Comparison of ENCODE assay signal across 24 cellular contexts in genomic region chr1:230139741-230140140, GRCh38.
DNase-seq lines count a peak whose midpoint lies in the region; TF ChIP-seq lines count a peak whose summit lies in the region.
"Had no signal": no experiment of that assay in that cellular context is flagged by ENCODE, and none has a peak within 500 bp of the region (broad histone marks: within the 10 kb centered on the region; RNA-seq: fewer than 3 reads in every experiment).

No MANE protein-coding gene starts in this region.

- H3K27ac ChIP-seq in SJSA1 (peak overlapping the region; percentile 82), skeletal muscle tissue (ENCODE audit: low read depth, low read length) (peak overlapping the region; percentile 23)
- H3K27ac ChIP-seq: epithelial cell of prostate, foreskin keratinocyte had no signal

- H3K27ac Mint-ChIP-seq in mesothelial cell of epicardium: no peak overlapping the region
- H3K27ac Mint-ChIP-seq: activated B cell treated with CpG ODN at 0.5 μM for 24 hours had no signal

- no peaks in the 10 kb centered on the region for H3K9me3 Mint-ChIP-seq in mesothelial cell of epicardium
- H3K9me3 Mint-ChIP-seq: activated B cell treated with CpG ODN at 0.5 μM for 24 hours; activated naive CD8-positive, alpha-beta T cell treated with anti-CD3 and anti-CD28 coated beads, Interleukin-2, amount 50 U/mL, for 24 hours; memory B cell; naive thymus-derived CD8-positive, alpha-beta T cell had no signal

- no peaks in the 10 kb centered on the region for H3K27me3 ChIP-seq in SJSA1 (replicated peaks)
- H3K27me3 ChIP-seq in skeletal muscle tissue (ENCODE audit: control insufficient read depth in 3 of 3, insufficient read depth in 3 of 3, low read length in 3 of 3): no peaks in the 10 kb centered on the region
- H3K27me3 ChIP-seq: breast epithelium, foreskin keratinocyte had no signal

- no peak for TF ChIP-seq CTCF in mesothelial cell of epicardium (IDR thresholded peaks at IDR 0.05; ENCODE audit: unreplicated experiment)

- peak; percentile 32 for DNase-seq in EL
- DNase-seq in SJSA1 (ENCODE audit: low read depth in 1 of 2, low spot score in 2 of 2): no peak
- DNase-seq in islet precursor cell: peak; percentile 84
- no peak for DNase-seq in HuH-7.5 (ENCODE audit: low spot score)
- DNase-seq in mesothelial cell of epicardium (ENCODE audit: low spot score in 2 of 2, unreplicated experiment in 2 of 2): no peak
- no peak for DNase-seq in MV-4-11 (lab: John Stamatoyannopoulos, UW)
- DNase-seq: activated B cell treated with CpG ODN at 0.5 μM for 24 hours; activated CD4-positive, alpha-beta T cell treated with anti-CD3 and anti-CD28 coated beads, Interleukin-2, amount 50 U/mL, for 48 hours; activated effector memory CD4-positive, alpha-beta T cell treated with Interleukin-2 at 50 U/mL for 16 hours; activated naive CD8-positive, alpha-beta T cell treated with anti-CD3 and anti-CD28 coated beads, Interleukin-2, amount 50 U/mL, for 24 hours; AML-193; kidney; MM.1S; naive thymus-derived CD8-positive, alpha-beta T cell; NCI-H1694; NCI-H2227 treated with DMSO at 0.1 percent for 48 hours; stimulated activated naive CD4-positive, alpha-beta T cell treated with Interleukin-2 at 50 U/mL for 16 hours; T-helper 2 cell had no signal

- H3K9me3 ChIP-seq in SJSA1 (replicated peaks) (no peaks in the 10 kb centered on the region), skeletal muscle tissue (ENCODE audit: control insufficient read depth in 3 of 3, low read length in 3 of 3) (no peaks in the 10 kb centered on the region)
- H3K9me3 ChIP-seq: breast epithelium had no signal

- peaks cover 25% of the 10 kb centered on the region for H3K4me1 Mint-ChIP-seq in mesothelial cell of epicardium

- H3K4me3 ChIP-seq in SJSA1 (no peak overlapping the region), skeletal muscle tissue (ENCODE audit: low read length in 3 of 3) (peak overlapping the region in 1 of 3 donors; percentile 18)
- H3K4me3 ChIP-seq: breast epithelium, skin epidermis had no signal

- H3K4me1 ChIP-seq in SJSA1 (replicated peaks) (peaks cover 36% of the 10 kb centered on the region), skeletal muscle tissue (ENCODE audit: control insufficient read depth in 3 of 3, insufficient read depth in 3 of 3, low read length in 3 of 3) (peaks cover 55 to 74% (median 68%) of the 10 kb centered on the region in 3 donors)

- no peaks in the 10 kb centered on the region for H3K36me3 Mint-ChIP-seq in mesothelial cell of epicardium

- peak overlapping the region in 2 of 3 donors; percentile 24 to 62 for H3K9ac ChIP-seq in skeletal muscle tissue (ENCODE audit: low read depth in 1 of 3, low read length in 3 of 3)

- peaks cover 1% of the 10 kb centered on the region for H3K27me3 Mint-ChIP-seq in mesothelial cell of epicardium (ENCODE audit: low read depth)
- H3K27me3 Mint-ChIP-seq: activated B cell treated with CpG ODN at 0.5 μM for 24 hours; activated naive CD8-positive, alpha-beta T cell treated with anti-CD3 and anti-CD28 coated beads, Interleukin-2, amount 50 U/mL, for 24 hours; memory B cell; naive thymus-derived CD8-positive, alpha-beta T cell had no signal

- H3K4me3 Mint-ChIP-seq in mesothelial cell of epicardium: no peak overlapping the region
- H3K4me3 Mint-ChIP-seq: activated B cell treated with CpG ODN at 0.5 μM for 24 hours; activated naive CD8-positive, alpha-beta T cell treated with anti-CD3 and anti-CD28 coated beads, Interleukin-2, amount 50 U/mL, for 24 hours; memory B cell; naive thymus-derived CD8-positive, alpha-beta T cell had no signal

- no peaks in the 10 kb centered on the region; the same call in 1 of the 2 replicates for H3K36me3 ChIP-seq in SJSA1
- H3K36me3 ChIP-seq in skeletal muscle tissue (ENCODE audit: control insufficient read depth in 3 of 3, insufficient read depth in 3 of 3, low read length in 3 of 3): no peaks in the 10 kb centered on the region
- H3K36me3 ChIP-seq: breast epithelium had no signal

Comparison
In these comparisons a context has a peak if more than half of its experiments do, and no peak if none do; other contexts are left out.
1. DNase-seq: peak in EL (single experiment) and islet precursor cell (single experiment); none in SJSA1 (0 of 2), HuH-7.5 (single experiment), mesothelial cell of epicardium (0 of 2) and MV-4-11 (single experiment).